16 cellular contexts compared by ENCODE assay signal in genomic region chr6:85975957-85976356, GRCh38.
DNase-seq lines count a peak whose midpoint lies in the region; ATAC-seq and FAIRE-seq lines count a peak whose summit lies in the region.
"Had no signal": no experiment of that assay in that cellular context is flagged by ENCODE, and none has a peak within 500 bp of the region (broad histone marks: within the 10 kb centered on the region; RNA-seq: fewer than 3 reads in every experiment).

No MANE protein-coding gene starts in this region.

- H2BK5ac ChIP-seq in mesendoderm (ENCODE audit: low read length), result peak overlapping the region; percentile 41

- H3K27me3 ChIP-seq in mesendoderm (ENCODE audit: insufficient read depth, low read length, poor library complexity), result no peaks in the 10 kb centered on the region
- H3K27me3 ChIP-seq: BLaER1 had no signal

- no peak overlapping the region for H3K23ac ChIP-seq in mesendoderm (ENCODE audit: low read length)

- H4K5ac ChIP-seq in mesendoderm (ENCODE audit: low read length), result no peak overlapping the region

- peak overlapping the region; percentile 86 for H3K18ac ChIP-seq in mesendoderm (ENCODE audit: low read length)

- DNase-seq in mesendoderm (peak; percentile 51), HTR-8/SVneo (ENCODE audit: insufficient read length, low spot score) (no peak)
- no peak for DNase-seq in stimulated activated CD4-positive, alpha-beta T cell treated with anti-CD3 and anti-CD28 coated beads, Interleukin-2, amount 100 ng/mL, for 24 hours
- DNase-seq: activated CD4-positive, alpha-beta T cell treated with anti-CD3 and anti-CD28 coated beads for 48 hours; amniotic stem cell; DMS79; mammary epithelial cell; NCI-H1417 had no signal

- no peak overlapping the region for H2BK15ac ChIP-seq in mesendoderm (replicated peaks; ENCODE audit: low read depth)

- no peak overlapping the region for H3K9ac ChIP-seq in mesendoderm (ENCODE audit: low read length)
- H3K9ac ChIP-seq: BLaER1 had no signal

- H3K27ac ChIP-seq in mesendoderm (ENCODE audit: low read depth, low read length), result peak overlapping the region; percentile 52
- H3K27ac ChIP-seq: BLaER1, epithelial cell of prostate had no signal

- no peak overlapping the region for H3K4me2 ChIP-seq in mesendoderm (ENCODE audit: low read length)
- H3K4me2 ChIP-seq: BLaER1 had no signal

- FAIRE-seq in HTR-8/SVneo (lab: Jason Lieb, UNC), result no peak
- FAIRE-seq: colon had no signal

- H3K4me3 ChIP-seq in mesendoderm (ENCODE audit: low read length), result no peak overlapping the region
- H3K4me3 ChIP-seq: BLaER1 had no signal

- H2BK120ac ChIP-seq in mesendoderm (ENCODE audit: low read depth, low read length), result peak overlapping the region; percentile 94

- H3K79me1 ChIP-seq in mesendoderm (ENCODE audit: low read length), result no peaks in the 10 kb centered on the region

- peak; percentile 90 for ATAC-seq in GM18909 (IDR thresholded peaks at IDR 0.05; ENCODE audit: poor library complexity, unreplicated experiment)
- peak; percentile 78 for ATAC-seq in GM21515 (IDR thresholded peaks at IDR 0.05; ENCODE audit: unreplicated experiment)
- peak; percentile 76 for ATAC-seq in HG03103 (IDR thresholded peaks at IDR 0.05; ENCODE audit: low read depth, unreplicated experiment)
- ATAC-seq in GM18858 (IDR thresholded peaks at IDR 0.05; ENCODE audit: unreplicated experiment), result no peak
- ATAC-seq: Right ventricle myocardium inferior had no signal

- no peak overlapping the region for H2AK5ac ChIP-seq in mesendoderm (ENCODE audit: low read length)

- H3K4me1 ChIP-seq in mesendoderm (ENCODE audit: control insufficient read depth, low read depth, low read length), result peaks cover 4% of the 10 kb centered on the region
- H3K4me1 ChIP-seq: BLaER1 had no signal

- H4K8ac ChIP-seq in mesendoderm (ENCODE audit: low read depth, low read length), result no peak overlapping the region

- no CpG with 5 or more reads among the region's 2 CpGs for WGBS in mesendoderm (ENCODE audit: extremely low coverage, insufficient coverage, low lambda C conversion rate)

- H3K36me3 ChIP-seq in mesendoderm (ENCODE audit: control insufficient read depth, insufficient read depth, low read length), result no peaks in the 10 kb centered on the region
- H3K36me3 ChIP-seq: BLaER1 had no signal

- H3K4ac ChIP-seq in mesendoderm (ENCODE audit: low read depth, low read length), result no peak overlapping the region

- H3K79me2 ChIP-seq in mesendoderm (ENCODE audit: control insufficient read depth, insufficient read depth, low read length), result no peaks in the 10 kb centered on the region

- no peak overlapping the region for H3K56ac ChIP-seq in mesendoderm (ENCODE audit: low read length)
